Comparison of ENCODE assay signal across 11 cellular contexts in genomic region chr3:167614196-167614595, GRCh38. TPM values are rescaled to one million over a fixed set of nuclear protein-coding genes. Genes with fewer than 3 reads are reported as not detected.
DNase-seq lines count a peak whose midpoint lies in the region; TF ChIP-seq lines count a peak whose summit lies in the region.
"Not testable (repeated sequence)": the region's sequence is repeated elsewhere in the genome, so short reads cannot be mapped to it uniquely, and the experiment has no call there.
"Had no signal": no experiment of that assay in that cellular context is flagged by ENCODE, and none has a peak within 500 bp of the region (broad histone marks: within the 10 kb centered on the region; RNA-seq: fewer than 3 reads in every experiment).

No MANE protein-coding gene starts in this region.

- peak overlapping the region; percentile 77 for H3K27ac Mint-ChIP-seq in neural crest cell (ENCODE audit: unreplicated experiment)

- not testable (repeated sequence) for H3K27ac ChIP-seq in trophoblast cell (ENCODE audit: low read depth, low read length)

- not testable (repeated sequence) for H3K4me1 Mint-ChIP-seq in neural crest cell

- not testable (repeated sequence) for H3K79me2 ChIP-seq in trophoblast cell (ENCODE audit: control insufficient read depth, insufficient read depth, low read length, poor library complexity)

- H3K79me1 ChIP-seq in trophoblast cell (ENCODE audit: low read length): not testable (repeated sequence)

- H2AFZ ChIP-seq in trophoblast cell (ENCODE audit: insufficient read depth, low read length, poor library complexity): not testable (repeated sequence)

- not testable (repeated sequence) for H3K4me3 ChIP-seq in trophoblast cell (ENCODE audit: low read depth, low read length)

- no CpG with 5 or more reads among the region's 5 CpGs for WGBS in trophoblast cell (ENCODE audit: extremely low coverage, insufficient coverage, insufficient read length)

- not testable (repeated sequence) for TF ChIP-seq CTCF in neural crest cell (conservative IDR thresholded peaks at IDR 0.05)

- H3K4ac ChIP-seq in trophoblast cell (ENCODE audit: low read depth, low read length): not testable (repeated sequence)

- not testable (repeated sequence) for H2BK120ac ChIP-seq in trophoblast cell (ENCODE audit: insufficient read depth, low read length, poor library complexity)

- H4K8ac ChIP-seq in trophoblast cell (ENCODE audit: low read depth, low read length): not testable (repeated sequence)

- not testable (repeated sequence) for H2AK5ac ChIP-seq in trophoblast cell (ENCODE audit: low read length)

- H3K9me3 Mint-ChIP-seq in neural crest cell: not testable (repeated sequence)

- not testable (repeated sequence) for H3K14ac ChIP-seq in trophoblast cell (ENCODE audit: low read length)

- H3K4me2 ChIP-seq in trophoblast cell (ENCODE audit: low read length): not testable (repeated sequence)

- H2BK12ac ChIP-seq in trophoblast cell (ENCODE audit: low read length): not testable (repeated sequence)

- not testable (repeated sequence) for H3K4me1 ChIP-seq in trophoblast cell (ENCODE audit: control insufficient read depth in 1 of 2, insufficient read depth in 2 of 2, low read length in 2 of 2)

- H3K27me3 Mint-ChIP-seq in neural crest cell (ENCODE audit: low read depth): not testable (repeated sequence)

- H3K27me3 ChIP-seq in trophoblast cell (ENCODE audit: insufficient read depth, low read length): not testable (repeated sequence)

- not testable (repeated sequence) for H3K18ac ChIP-seq in trophoblast cell (ENCODE audit: low read length)

- not testable (repeated sequence) for H3K4me3 Mint-ChIP-seq in neural crest cell

- H3K9me3 ChIP-seq in trophoblast cell (ENCODE audit: insufficient read depth, low read depth, low read length): not testable (repeated sequence)

- not testable (repeated sequence) for H3K9ac ChIP-seq in trophoblast cell (ENCODE audit: low read length)

- H3K23ac ChIP-seq in trophoblast cell (ENCODE audit: low read length): not testable (repeated sequence)

- H4K91ac ChIP-seq in trophoblast cell (ENCODE audit: low read depth, low read length): not testable (repeated sequence)

- not testable (repeated sequence) for H3K36me3 ChIP-seq in trophoblast cell (ENCODE audit: control insufficient read depth in 1 of 2, insufficient read depth in 2 of 2, low read length in 2 of 2)

- H4K12ac ChIP-seq in trophoblast cell (ENCODE audit: low read depth, low read length): not testable (repeated sequence)

- not testable (repeated sequence) for H2BK5ac ChIP-seq in trophoblast cell (ENCODE audit: low read depth, low read length, poor library complexity)

- not testable (repeated sequence) for DNase-seq in neural crest cell (ENCODE audit: low read depth, low spot score)
- DNase-seq in trophoblast cell: peak; percentile 54 to 77

- H3K36me3 Mint-ChIP-seq in neural crest cell (ENCODE audit: low read depth): not testable (repeated sequence)

RNA-seq across cellular contexts. Expression of gene WDR49, which starts 39.5 kb away (rescaled TPM):
- 3.5 and 5.4 TPM in 2 replicates for total RNA-seq in neural crest cell
- polyA plus RNA-seq in trophoblast cell (2013): 0.04 TPM in 2 replicates
- total RNA-seq: A673; CD8-positive, alpha-beta T cell; Daoy had no signal
- polyA plus RNA-seq: A549; AG04450; BJ; CD4-positive, alpha-beta memory T cell; CD4-positive, CD25-positive, alpha-beta regulatory T cell; CD8-positive, alpha-beta memory T cell had no signal
